1 cellular context compared by ENCODE assay signal in genomic region chr5:131473731-131474130, GRCh38.
TF ChIP-seq lines count a peak whose summit lies in the region.

No MANE protein-coding gene starts in this region.

TF ChIP-seq in HepG2, 621 proteins besides CTCF, POLR2A, EP300 and RAD21 (continued from another document):
- TF ChIP-seq ZNF512B (CRISPR knock-in tag; IDR thresholded peaks at IDR 0.05; ENCODE audit: borderline replicate concordance) (no peak), TOE1 (CRISPR knock-in tag; IDR thresholded peaks at IDR 0.05) (no peak), SAFB2 (CRISPR knock-in tag; IDR thresholded peaks at IDR 0.05; ENCODE audit: borderline replicate concordance, low read depth) (no peak), ZNF615 (CRISPR knock-in tag; IDR thresholded peaks at IDR 0.05; ENCODE audit: borderline replicate concordance) (no peak), GATAD2A (CRISPR knock-in tag; IDR thresholded peaks at IDR 0.05) (peak; percentile 31; the same call in 1 of the 2 replicates), ZNF549 (CRISPR knock-in tag; IDR thresholded peaks at IDR 0.05) (no peak), RXRB (CRISPR knock-in tag; IDR thresholded peaks at IDR 0.05; ENCODE audit: borderline replicate concordance) (no peak), SIX1 (CRISPR knock-in tag; IDR thresholded peaks at IDR 0.05; ENCODE audit: borderline replicate concordance) (no peak), ZMYM2 (CRISPR knock-in tag; IDR thresholded peaks at IDR 0.05) (no peak), KMT2B (CRISPR knock-in tag; IDR thresholded peaks at IDR 0.05) (no peak), ZBTB8A (CRISPR knock-in tag; IDR thresholded peaks at IDR 0.05; ENCODE audit: borderline replicate concordance, low read depth) (no peak), ZNF749 (CRISPR knock-in tag; IDR thresholded peaks at IDR 0.05; ENCODE audit: borderline replicate concordance) (no peak), ZNF280D (CRISPR knock-in tag; IDR thresholded peaks at IDR 0.05) (no peak), GTF3A (CRISPR knock-in tag; conservative IDR thresholded peaks at IDR 0.05) (no peak), ZNF644 (CRISPR knock-in tag; IDR thresholded peaks at IDR 0.05; ENCODE audit: low read depth) (no peak), ZNF790 (CRISPR knock-in tag; IDR thresholded peaks at IDR 0.05; ENCODE audit: borderline replicate concordance) (no peak), CSRNP2 (CRISPR knock-in tag; conservative IDR thresholded peaks at IDR 0.05; ENCODE audit: low read depth) (no peak), DNMT3B (CRISPR knock-in tag; conservative IDR thresholded peaks at IDR 0.05) (no peak), BCL3 (CRISPR knock-in tag; IDR thresholded peaks at IDR 0.05) (no peak), ZBTB2 (CRISPR knock-in tag; IDR thresholded peaks at IDR 0.05; ENCODE audit: low read depth) (no peak), ZFP36 (IDR thresholded peaks at IDR 0.05; ENCODE audit: borderline replicate concordance, low read depth, low read length, partially characterized antibody) (no peak), PTBP1 (IDR thresholded peaks at IDR 0.05; ENCODE audit: low read depth, low read length, poor library complexity, severe bottlenecking) (no peak), KLF16 (CRISPR knock-in tag; IDR thresholded peaks at IDR 0.05) (no peak), RAD51 (IDR thresholded peaks at IDR 0.05; ENCODE audit: borderline replicate concordance) (no peak), BHLHE40 (IDR thresholded peaks at IDR 0.05; ENCODE audit: low read length) (no peak), EZH2 (conservative IDR thresholded peaks at IDR 0.05; ENCODE audit: low read depth, low read length) (no peak), RARG (CRISPR knock-in tag; IDR thresholded peaks at IDR 0.05; ENCODE audit: low read depth) (no peak), NKX3-1 (CRISPR knock-in tag; IDR thresholded peaks at IDR 0.05) (no peak), PRMT3 (CRISPR knock-in tag; IDR thresholded peaks at IDR 0.05; ENCODE audit: borderline replicate concordance, low read depth) (no peak), BRD4 (CRISPR knock-in tag; IDR thresholded peaks at IDR 0.05) (no peak), KAT2B (IDR thresholded peaks at IDR 0.05; ENCODE audit: borderline replicate concordance, low read depth, low read length) (no peak), PAXIP1 (CRISPR knock-in tag; conservative IDR thresholded peaks at IDR 0.05) (peak; percentile 31), ZNF317 (CRISPR knock-in tag; IDR thresholded peaks at IDR 0.05) (no peak), GMEB2 (CRISPR knock-in tag; IDR thresholded peaks at IDR 0.05; ENCODE audit: low read depth) (no peak), ZBTB7A (CRISPR knock-in tag; IDR thresholded peaks at IDR 0.05) (no peak), ISL2 (CRISPR knock-in tag; IDR thresholded peaks at IDR 0.05) (peak; percentile 41; the same call in 1 of the 2 replicates), ISX (CRISPR knock-in tag; conservative IDR thresholded peaks at IDR 0.05) (no peak), RCOR2 (CRISPR knock-in tag; IDR thresholded peaks at IDR 0.05) (no peak), ZNF879 (CRISPR knock-in tag; IDR thresholded peaks at IDR 0.05) (no peak), ZNF816 (CRISPR knock-in tag; IDR thresholded peaks at IDR 0.05; ENCODE audit: borderline replicate concordance) (no peak), CREM (IDR thresholded peaks at IDR 0.05) (peak; percentile 54; the same call in 1 of the 2 replicates), CREM (CRISPR knock-in tag; IDR thresholded peaks at IDR 0.05) (no peak), ZFY (CRISPR knock-in tag; IDR thresholded peaks at IDR 0.05) (no peak), FOSL1 (CRISPR knock-in tag; IDR thresholded peaks at IDR 0.05; ENCODE audit: borderline replicate concordance) (no peak)
TF ChIP-seq in HepG2: peak in this region for 12.
